Comparison of ENCODE assay signal across 8 cellular contexts in genomic region chr20:63272105-63273078, GRCh38. TPM values are rescaled to one million over a fixed set of nuclear protein-coding genes. Genes with fewer than 3 reads are reported as not detected.
A peak's percentile ranks its signal among the peaks of the same experiment; 100 is the strongest.
DNase-seq lines count a peak whose midpoint lies in the region; TF ChIP-seq lines count a peak whose summit lies in the region.

ARFGAP1 (plus strand) TSS chr20:63272813; CDS start chr20:63275581, 2,768 bp downstream.

- 0 to 2% (median 1%) methylated on average over 23 to 98 of the region's 98 CpGs for WGBS in stomach, 5 donors

- TF ChIP-seq CTCF in DOHH2 (IDR thresholded peaks at IDR 0.05; ENCODE audit: low read depth, low read length, poor library complexity, severe bottlenecking) (no peak), Loucy (conservative IDR thresholded peaks at IDR 0.05; ENCODE audit: low read length) (no peak), fibroblast of villous mesenchyme (IDR thresholded peaks at IDR 0.05; ENCODE audit: insufficient read depth, low read depth, low read length) (no peak), neural crest cell (conservative IDR thresholded peaks at IDR 0.05) (no peak), stomach (IDR thresholded peaks at IDR 0.05) (no peak)

- H3K27me3 ChIP-seq in DOHH2 (ENCODE audit: control insufficient read depth, low read length) (no peaks in the 10 kb centered on the region; the same call in 1 of the 2 replicates), Loucy (ENCODE audit: insufficient read depth, low read length, poor library complexity, severe bottlenecking) (no peaks in the 10 kb centered on the region), stomach (peaks cover 0 to 14% (median 2%) of the 10 kb centered on the region in 3 donors)

- H3K9me3 Mint-ChIP-seq in neural crest cell, result no peaks in the 10 kb centered on the region

- no peaks in the 10 kb centered on the region for H3K36me3 Mint-ChIP-seq in neural crest cell (ENCODE audit: low read depth)

- H3K9ac ChIP-seq in Loucy (ENCODE audit: low read depth, low read length, poor library complexity, severe bottlenecking), result peak within 1 kb of the TSS; percentile 84

- H3F3A ChIP-seq in DOHH2 (ENCODE audit: control insufficient read depth, insufficient read depth), result no peaks in the 10 kb centered on the region
- no peaks in the 10 kb centered on the region for H3F3A ChIP-seq in Loucy (ENCODE audit: low read depth)

- no peaks in the 10 kb centered on the region for H3K9me2 ChIP-seq in DOHH2 (replicated peaks; ENCODE audit: control insufficient read depth, low read length)
- H3K9me2 ChIP-seq in Loucy (replicated peaks; ENCODE audit: low read depth, low read length), result no peaks in the 10 kb centered on the region

- intact Hi-C loops in stomach (cut with DNase I; ENCODE audit: low total_unique reads), result no loop called here

- H3K27ac ChIP-seq in DOHH2 (ENCODE audit: low read depth, low read length) (no peak within 1 kb of the TSS; the same call in 1 of the 2 replicates), stomach (peak within 1 kb of the TSS; percentile 38 to 90 (median 81))

- H3K4me3 ChIP-seq in DOHH2 (ENCODE audit: low read length), result peak within 1 kb of the TSS; percentile 99
- H3K4me3 ChIP-seq in Loucy (ENCODE audit: low read length, poor library complexity, severe bottlenecking), result peak within 1 kb of the TSS; percentile 82
- H3K4me3 ChIP-seq in fibroblast of villous mesenchyme (ENCODE audit: low read depth, low read length), result peak within 1 kb of the TSS; percentile 96
- peak within 1 kb of the TSS; percentile 92 to 100 (median 99) for H3K4me3 ChIP-seq in stomach

- H3K27ac Mint-ChIP-seq in neural crest cell (ENCODE audit: unreplicated experiment), result peak within 1 kb of the TSS; percentile 66

- peaks cover 12% of the 10 kb centered on the region for H3K4me1 ChIP-seq in DOHH2 (ENCODE audit: control insufficient read depth, low read length)
- peaks cover 12% of the 10 kb centered on the region for H3K4me1 ChIP-seq in Loucy (ENCODE audit: insufficient read depth, low read length, poor library complexity, severe bottlenecking)
- peaks cover 21 to 35% (median 29%) of the 10 kb centered on the region in 4 donors for H3K4me1 ChIP-seq in stomach

- no peaks in the 10 kb centered on the region for H3K9me3 ChIP-seq in DOHH2 (ENCODE audit: control insufficient read depth, insufficient read depth, low read length)
- H3K9me3 ChIP-seq in Loucy (ENCODE audit: insufficient read depth, low read depth, low read length), result no peaks in the 10 kb centered on the region
- H3K9me3 ChIP-seq in stomach, result no peaks in the 10 kb centered on the region

- peak within 1 kb of the TSS; percentile 92 for H3K4me3 Mint-ChIP-seq in neural crest cell

- peak; percentile 63 for DNase-seq in GOT3 (lab: John Stamatoyannopoulos, UW)
- DNase-seq in activated effector memory CD4-positive, alpha-beta T cell treated with anti-CD3 and anti-CD28 coated beads, Interleukin-2, amount 50 U/mL, for 16 hours, result peak; percentile 97
- peak; percentile 93 for DNase-seq in fibroblast of villous mesenchyme (ENCODE audit: low read depth)
- peak; percentile 88 for DNase-seq in neural crest cell (ENCODE audit: low read depth, low spot score)
- DNase-seq in stomach, result peak; percentile 92

- H3K79me2 ChIP-seq in DOHH2 (ENCODE audit: control insufficient read depth, low read length) (peaks cover 46% of the 10 kb centered on the region), Loucy (ENCODE audit: insufficient read depth, low read length) (peaks cover 46% of the 10 kb centered on the region)

- peak within 1 kb of the TSS; percentile 99 for H3K4me2 ChIP-seq in DOHH2 (ENCODE audit: low read length)
- H3K4me2 ChIP-seq in Loucy (ENCODE audit: low read depth, low read length, poor library complexity, severe bottlenecking), result peak within 1 kb of the TSS; percentile 95

- no peaks in the 10 kb centered on the region for H3K27me3 Mint-ChIP-seq in neural crest cell (ENCODE audit: low read depth)

- H3K36me3 ChIP-seq in DOHH2 (ENCODE audit: control insufficient read depth, low read length) (peaks cover 20% of the 10 kb centered on the region), Loucy (ENCODE audit: insufficient read depth, low read length) (peaks cover 12% of the 10 kb centered on the region; the same call in 1 of the 2 replicates), stomach (peaks cover 17 to 23% (median 21%) of the 10 kb centered on the region in 4 donors)

- TF ChIP-seq POLR2A in Raji (IDR thresholded peaks at IDR 0.05; ENCODE audit: insufficient read depth, low read depth, low read length) (peak; percentile 89), stomach (IDR thresholded peaks at IDR 0.05) (no peak)

- TF ChIP-seq EP300 in stomach (IDR thresholded peaks at IDR 0.05), result no peak

- H4K20me1 ChIP-seq in DOHH2 (ENCODE audit: control insufficient read depth, insufficient read depth, low read depth, low read length) (peaks cover 12% of the 10 kb centered on the region), Loucy (ENCODE audit: insufficient read depth, low read length, poor library complexity, severe bottlenecking) (peaks cover 22% of the 10 kb centered on the region)

- peak within 1 kb of the TSS; percentile 63; the same call in 1 of the 2 replicates for H2AFZ ChIP-seq in Loucy (ENCODE audit: low read length)

- H3K4me1 Mint-ChIP-seq in neural crest cell, result peaks cover 26% of the 10 kb centered on the region

RNA-seq across cellular contexts. Expression of gene ARFGAP1, which starts in this region (rescaled TPM):
- total RNA-seq in fibroblast of villous mesenchyme, result 85.5 and 109 TPM in 2 replicates
- 128 and 132 TPM in 2 replicates for total RNA-seq in neural crest cell
- 100 to 1,000 TPM in 3 of 5 donors, 10 to 100 TPM in 2; 51.3 to 146 (median 100) TPM for total RNA-seq in stomach
- polyA plus RNA-seq in stomach, result 10 to 100 TPM; 51.5 to 53.2 (median 51.5) TPM
